ENCODE assay signal across 2 cellular contexts in genomic region chr1:44361478-44361877, GRCh38.
TF ChIP-seq lines count a peak whose summit lies in the region.

No MANE protein-coding gene starts in this region.

TF ChIP-seq in IMR-90, 13 proteins besides CTCF, POLR2A, EP300 and RAD21:
- TF ChIP-seq CHD1 (IDR thresholded peaks at IDR 0.05; ENCODE audit: low read depth, low read length) = no peak
- TF ChIP-seq RCOR1 (IDR thresholded peaks at IDR 0.05; ENCODE audit: insufficient replicate concordance, low read length) = no peak
- TF ChIP-seq ELK1 (IDR thresholded peaks at IDR 0.05; ENCODE audit: borderline replicate concordance, low read depth, low read length) = no peak

TF ChIP-seq in HepG2, 621 proteins besides CTCF, POLR2A, EP300 and RAD21:
- TF ChIP-seq SMC3 (IDR thresholded peaks at IDR 0.05; ENCODE audit: low read length) = peak; percentile 66
- TF ChIP-seq ZNF235 (CRISPR knock-in tag; IDR thresholded peaks at IDR 0.05; ENCODE audit: borderline replicate concordance) = no peak
- peak; percentile 49 for TF ChIP-seq STAG1 (CRISPR knock-in tag; IDR thresholded peaks at IDR 0.05)
- TF ChIP-seq ZNF709 (CRISPR knock-in tag; IDR thresholded peaks at IDR 0.05) = no peak
